ENCODE assay signal across 1 cellular context in genomic region chr11:64229090-64229958, GRCh38.
TF ChIP-seq lines count a peak whose summit lies in the region.

No MANE protein-coding gene starts in this region.

TF ChIP-seq in H1, 55 proteins besides CTCF, POLR2A, EP300 and RAD21:
- TF ChIP-seq TAF7 (optimal IDR thresholded peaks at IDR 0.05; ENCODE audit: borderline replicate concordance, low read depth, low read length), result no peak
- no peak for TF ChIP-seq ASH2L (IDR thresholded peaks at IDR 0.05; ENCODE audit: low read length)
- TF ChIP-seq SIN3A (conservative IDR thresholded peaks at IDR 0.05 in 1 of 2, IDR thresholded peaks at IDR 0.05 in 1 of 2; ENCODE audit: low read depth in 1 of 2, low read length in 2 of 2), result no peak
- TF ChIP-seq ATF2 (IDR thresholded peaks at IDR 0.05; ENCODE audit: low read length), result no peak
- TF ChIP-seq RFX5 (IDR thresholded peaks at IDR 0.05; ENCODE audit: borderline replicate concordance, low read depth, low read length), result no peak
- no peak for TF ChIP-seq TCF12 (IDR thresholded peaks at IDR 0.05; ENCODE audit: low read depth, low read length)
- no peak for TF ChIP-seq SP4 (IDR thresholded peaks at IDR 0.05; ENCODE audit: low read length)
- no peak for TF ChIP-seq NRF1 (IDR thresholded peaks at IDR 0.05; ENCODE audit: low read depth, low read length)
- TF ChIP-seq CBX5 (IDR thresholded peaks at IDR 0.05; ENCODE audit: low read depth, low read length), result no peak
- no peak for TF ChIP-seq JUN (IDR thresholded peaks at IDR 0.05; ENCODE audit: low read depth, low read length)
- no peak for TF ChIP-seq USF2 (IDR thresholded peaks at IDR 0.05; ENCODE audit: low read length)
- no peak for TF ChIP-seq KDM4A (IDR thresholded peaks at IDR 0.05; ENCODE audit: low read depth, low read length, severe bottlenecking)
- TF ChIP-seq TEAD4 (IDR thresholded peaks at IDR 0.05; ENCODE audit: low read depth, low read length), result no peak
- TF ChIP-seq MAX (IDR thresholded peaks at IDR 0.05), result no peak
- no peak for TF ChIP-seq CTBP2 (IDR thresholded peaks at IDR 0.05; ENCODE audit: borderline replicate concordance, insufficient read depth, insufficient read length, low read length)
- no peak for TF ChIP-seq SIRT6 (IDR thresholded peaks at IDR 0.05; ENCODE audit: low read length)
